Comparison of ENCODE assay signal across 8 cellular contexts in genomic region chr20:58852559-58853271, GRCh38. TPM values are rescaled to one million over a fixed set of nuclear protein-coding genes. Genes with fewer than 3 reads are reported as not detected.
DNase-seq lines count a peak whose midpoint lies in the region; ATAC-seq, FAIRE-seq and TF ChIP-seq lines count a peak whose summit lies in the region.

Gene GNAS (plus strand): TSS chr20:58852716.

- no peaks in the 10 kb centered on the region for H3K9me3 Mint-ChIP-seq in activated naive CD8-positive, alpha-beta T cell treated with anti-CD3 and anti-CD28 coated beads, Interleukin-2, amount 50 U/mL, for 24 hours

- TF ChIP-seq CTCF in GM12865 (IDR thresholded peaks at IDR 0.05; ENCODE audit: insufficient read depth, low read depth, low read length, missing control alignments) (peak; percentile 59), parathyroid adenoma (IDR thresholded peaks at IDR 0.05) (no peak)

- H3K4me3 Mint-ChIP-seq in activated naive CD8-positive, alpha-beta T cell treated with anti-CD3 and anti-CD28 coated beads, Interleukin-2, amount 50 U/mL, for 24 hours: peak within 1 kb of the TSS; percentile 86

- no peak for ATAC-seq in activated naive CD8-positive, alpha-beta T cell treated with anti-CD3 and anti-CD28 coated beads, Interleukin-2, amount 50 U/mL, for 24 hours
- ATAC-seq in HG03354 (IDR thresholded peaks at IDR 0.05; ENCODE audit: poor library complexity, severe bottlenecking, unreplicated experiment): no peak

- no peak within 1 kb of the TSS for H3K27ac Mint-ChIP-seq in activated naive CD8-positive, alpha-beta T cell treated with anti-CD3 and anti-CD28 coated beads, Interleukin-2, amount 50 U/mL, for 24 hours

- H3K36me3 ChIP-seq in parathyroid adenoma (ENCODE audit: control insufficient read depth, insufficient read depth, low read length): no peaks in the 10 kb centered on the region

- H3K27ac ChIP-seq in parathyroid adenoma: no peak within 1 kb of the TSS

- H3K4me1 Mint-ChIP-seq in activated naive CD8-positive, alpha-beta T cell treated with anti-CD3 and anti-CD28 coated beads, Interleukin-2, amount 50 U/mL, for 24 hours: peaks cover 28% of the 10 kb centered on the region

- peak within 1 kb of the TSS; percentile 81 for H3K4me2 ChIP-seq in parathyroid adenoma (ENCODE audit: low read length)

- no peaks in the 10 kb centered on the region for H3K79me2 ChIP-seq in parathyroid adenoma

- intact Hi-C loops in cardiac septum (cut with DNase I): loop anchor here (10.0 kb wide), 2 partner anchors 198 to 618 kb away; partner anchors contain the start of gene STX16

- no peaks in the 10 kb centered on the region for H3K9me3 ChIP-seq in parathyroid adenoma (ENCODE audit: control insufficient read depth, low read length)

- no peak within 1 kb of the TSS for H3K9ac ChIP-seq in parathyroid adenoma

- H2AFZ ChIP-seq in parathyroid adenoma: no peak within 1 kb of the TSS

- H3K27me3 ChIP-seq in parathyroid adenoma (ENCODE audit: control insufficient read depth, insufficient read depth, low read length): peaks cover 12% of the 10 kb centered on the region

- peaks cover 59% of the 10 kb centered on the region for H3K27me3 Mint-ChIP-seq in activated naive CD8-positive, alpha-beta T cell treated with anti-CD3 and anti-CD28 coated beads, Interleukin-2, amount 50 U/mL, for 24 hours

- in situ Hi-C loops in KBM-7 (cut with MboI; ENCODE audit: low pct_unique_long_range_greater_than_20kb, low sequenced_read_pairs): loop anchor here (25.0 kb wide), 2 partner anchors 360 to 560 kb away; no protein-coding TSS in a partner anchor

- DNase-seq in GM12865 (ENCODE audit: low read depth) (peak; percentile 54), RCC 7860 (ENCODE audit: low spot score) (peak; percentile 11), cardiac septum (ENCODE audit: low spot score) (no peak), SW480 (ENCODE audit: low spot score) (no peak), KBM-7 (no peak)
- DNase-seq in activated naive CD8-positive, alpha-beta T cell treated with anti-CD3 and anti-CD28 coated beads, Interleukin-2, amount 50 U/mL, for 24 hours: peak; percentile 70

- H3K4me1 ChIP-seq in parathyroid adenoma: no peaks in the 10 kb centered on the region

- no peaks in the 10 kb centered on the region for H3K36me3 Mint-ChIP-seq in activated naive CD8-positive, alpha-beta T cell treated with anti-CD3 and anti-CD28 coated beads, Interleukin-2, amount 50 U/mL, for 24 hours (ENCODE audit: low read depth)

- FAIRE-seq in RCC 7860 (lab: Jason Lieb, UNC): no peak

- peak within 1 kb of the TSS; percentile 68 for H3K4me3 ChIP-seq in GM12865 (ENCODE audit: low read depth, low read length)
- no peak within 1 kb of the TSS for H3K4me3 ChIP-seq in parathyroid adenoma (ENCODE audit: low read depth, low read length)

RNA-seq across cellular contexts. Expression of gene GNAS, which starts in this region (rescaled TPM):
- total RNA-seq in cardiac septum: 1,579 TPM

Comparison
In these comparisons a context has a peak if more than half of its experiments do, and no peak if none do; other contexts are left out.
1. DNase-seq: peak in GM12865 (single experiment), RCC 7860 (single experiment) and activated naive CD8-positive, alpha-beta T cell treated with anti-CD3 and anti-CD28 coated beads, Interleukin-2, amount 50 U/mL, for 24 hours (single experiment); none in cardiac septum (single experiment), SW480 (single experiment) and KBM-7 (single experiment).